In genomic region chr7:98398567-98399372, GRCh38 we compare ENCODE assay signal across 10 cellular contexts. TPM values are rescaled to one million over a fixed set of nuclear protein-coding genes. Genes with fewer than 3 reads are reported as not detected.
DNase-seq lines count a peak whose midpoint lies in the region; ATAC-seq and TF ChIP-seq lines count a peak whose summit lies in the region.
"Had no signal": no experiment of that assay in that cellular context is flagged by ENCODE, and none has a peak within 500 bp of the region (broad histone marks: within the 10 kb centered on the region; RNA-seq: fewer than 3 reads in every experiment).

No MANE protein-coding gene starts in this region.

- peak in 2 of 5 experiments; percentile 11 to 20 for TF ChIP-seq CTCF in transverse colon (IDR thresholded peaks at IDR 0.05)
- TF ChIP-seq CTCF in activated CD8-positive, alpha-beta T cell treated with anti-CD3 and anti-CD28 coated beads for 36 hours (IDR thresholded peaks at IDR 0.05): no peak

- H3K9me3 ChIP-seq in T-helper 17 cell (ENCODE audit: control insufficient read depth, low read length, poor library complexity, severe bottlenecking): no peaks in the 10 kb centered on the region
- H3K9me3 ChIP-seq in transverse colon: no peaks in the 10 kb centered on the region
- H3K9me3 ChIP-seq in right cardiac atrium (ENCODE audit: control insufficient read depth, low read length): no peaks in the 10 kb centered on the region
- H3K9me3 ChIP-seq: heart right ventricle had no signal

- H3K4me3 ChIP-seq in transverse colon: peak overlapping the region in 3 of 4 donors; percentile 49 to 67 (median 54)
- H3K4me3 ChIP-seq in right cardiac atrium (ENCODE audit: low read length): no peak overlapping the region

- peaks cover 2% of the 10 kb centered on the region for H3K4me1 Mint-ChIP-seq in T-helper 17 cell
- no peaks in the 10 kb centered on the region for H3K4me1 Mint-ChIP-seq in activated CD8-positive, alpha-beta T cell treated with anti-CD3 and anti-CD28 coated beads for 36 hours (ENCODE audit: low read depth)

- ATAC-seq in T-helper 17 cell: no peak
- no peak for ATAC-seq in activated CD8-positive, alpha-beta T cell treated with anti-CD3 and anti-CD28 coated beads for 36 hours
- no peak for ATAC-seq in right cardiac atrium
- ATAC-seq: heart right ventricle had no signal

- in situ Hi-C loops in transverse colon (cut with MboI; ENCODE audit: low pct_ligation_motif_present in 1 of 4, low pct_unique_long_range_greater_than_20kb in 1 of 4, low sequenced_read_pairs in 3 of 4): no loop called here

- POLR2A ChIA-PET in activated CD8-positive, alpha-beta T cell treated with anti-CD3 and anti-CD28 coated beads for 36 hours (lab: Charles Lee): no interaction called here

- H3K27me3 ChIP-seq in transverse colon (peaks cover 28% of the 10 kb centered on the region), right cardiac atrium (ENCODE audit: control insufficient read depth, insufficient read depth) (no peaks in the 10 kb centered on the region)

- H3K9me3 Mint-ChIP-seq in activated CD8-positive, alpha-beta T cell treated with anti-CD3 and anti-CD28 coated beads for 36 hours: no peaks in the 10 kb centered on the region

- intact Hi-C loops in transverse colon (cut with DNase I; ENCODE audit: low total_unique reads): no loop called here
- intact Hi-C loops in activated CD8-positive, alpha-beta T cell treated with anti-CD3 and anti-CD28 coated beads for 36 hours (cut with micrococcal nuclease): no loop called here
- intact Hi-C loops in right cardiac atrium (cut with DNase I): no loop called here

- no peaks in the 10 kb centered on the region for H3K36me3 Mint-ChIP-seq in T-helper 17 cell (ENCODE audit: low read depth)
- H3K36me3 Mint-ChIP-seq in activated CD8-positive, alpha-beta T cell treated with anti-CD3 and anti-CD28 coated beads for 36 hours (ENCODE audit: low read depth): no peaks in the 10 kb centered on the region

- no peak for TF ChIP-seq POLR2A in transverse colon (IDR thresholded peaks at IDR 0.05)

- peak; percentile 63 for DNase-seq in NCI-H748 (lab: John Stamatoyannopoulos, UW; ENCODE audit: unreplicated experiment)
- no peak for DNase-seq in NCI-H748 treated with DMSO at 0.1 percent for 48 hours (lab: John Stamatoyannopoulos, UW)
- no peak for DNase-seq in T-helper 17 cell
- peak; percentile 33 for DNase-seq in iris pigment epithelial cell (ENCODE audit: low read depth)
- DNase-seq in transverse colon: no peak
- no peak for DNase-seq in NCI-H1694 treated with DMSO at 0.1 percent for 48 hours (lab: John Stamatoyannopoulos, UW)
- no peak for DNase-seq in activated CD8-positive, alpha-beta T cell treated with anti-CD3 and anti-CD28 coated beads for 36 hours
- DNase-seq in right cardiac atrium: no peak
- DNase-seq: heart right ventricle; stimulated activated CD8-positive, alpha-beta memory T cell treated with anti-CD3 and anti-CD28 coated beads, Interleukin-4, amount 100 ng/mL, for 48 hours had no signal

- no peaks in the 10 kb centered on the region for H3K36me3 ChIP-seq in transverse colon
- H3K36me3 ChIP-seq: heart right ventricle had no signal

- peak overlapping the region; percentile 87 to 96 (median 90) for H3K27ac ChIP-seq in transverse colon
- no peak overlapping the region for H3K27ac ChIP-seq in right cardiac atrium (ENCODE audit: low read length)

- CTCF ChIA-PET in activated CD8-positive, alpha-beta T cell treated with anti-CD3 and anti-CD28 coated beads for 36 hours (lab: Charles Lee): no interaction called here

- 31 to 36% methylated on average over 17 to 20 of the region's 20 CpGs for WGBS in transverse colon (ENCODE audit: low coverage in 1 of 2), 2 donors
- WGBS in right cardiac atrium: 69% methylated on average over 20 of the region's 20 CpGs

- peaks cover 13% of the 10 kb centered on the region for H3K27me3 Mint-ChIP-seq in T-helper 17 cell
- peaks cover 16% of the 10 kb centered on the region for H3K27me3 Mint-ChIP-seq in activated CD8-positive, alpha-beta T cell treated with anti-CD3 and anti-CD28 coated beads for 36 hours

- H3K4me1 ChIP-seq in transverse colon (peaks cover 4 to 38% (median 14%) of the 10 kb centered on the region in 4 donors), right cardiac atrium (ENCODE audit: control insufficient read depth, insufficient read depth, low read length) (no peaks in the 10 kb centered on the region)

- TF ChIP-seq EP300 in transverse colon (IDR thresholded peaks at IDR 0.05; ENCODE audit: low read depth): no peak

- H3K4me3 Mint-ChIP-seq in T-helper 17 cell: no peak overlapping the region
- H3K4me3 Mint-ChIP-seq in activated CD8-positive, alpha-beta T cell treated with anti-CD3 and anti-CD28 coated beads for 36 hours: no peak overlapping the region

- peak overlapping the region; percentile 14 for H3K27ac Mint-ChIP-seq in T-helper 17 cell
- H3K27ac Mint-ChIP-seq in activated CD8-positive, alpha-beta T cell treated with anti-CD3 and anti-CD28 coated beads for 36 hours: no peak overlapping the region

RNA-seq across cellular contexts. Expression of gene BAIAP2L1, which starts 2.1 kb away (rescaled TPM):
- under 1 TPM; 0.55 to 0.82 TPM for total RNA-seq in T-helper 17 cell
- 10 to 100 TPM; 39.8 to 59.8 (median 53.3) TPM for total RNA-seq in transverse colon
- 1 to 10 TPM; 1.7 to 2.3 TPM for total RNA-seq in activated CD8-positive, alpha-beta T cell treated with anti-CD3 and anti-CD28 coated beads for 36 hours
- 1 to 10 TPM in 3 of 4 donors, under 1 TPM in 1; 0.71 to 2.0 (median 1.2) TPM for total RNA-seq in right cardiac atrium
- polyA plus RNA-seq in right cardiac atrium: 2.1 TPM

Comparison
In these comparisons a context has a peak if more than half of its experiments do, and no peak if none do; other contexts are left out.
1. DNase-seq: peak in NCI-H748 (single experiment) and iris pigment epithelial cell (single experiment); none in NCI-H748 treated with DMSO at 0.1 percent for 48 hours (single experiment), T-helper 17 cell (0 of 3), transverse colon (single experiment), NCI-H1694 treated with DMSO at 0.1 percent for 48 hours (single experiment), activated CD8-positive, alpha-beta T cell treated with anti-CD3 and anti-CD28 coated beads for 36 hours (single experiment) and right cardiac atrium (0 of 3).
2. RNA of gene BAIAP2L1, which starts 2.1 kb away (total RNA-seq): 39.8 to 59.8 TPM in transverse colon; 1.7 to 2.3 TPM in activated CD8-positive, alpha-beta T cell treated with anti-CD3 and anti-CD28 coated beads for 36 hours, 0.71 to 2.0 TPM in right cardiac atrium and 0.55 to 0.82 TPM in T-helper 17 cell; every median in the first group is over 10 times any median in the second.